ENCODE assay signal across 8 cellular contexts in the genomic region with DNA sequence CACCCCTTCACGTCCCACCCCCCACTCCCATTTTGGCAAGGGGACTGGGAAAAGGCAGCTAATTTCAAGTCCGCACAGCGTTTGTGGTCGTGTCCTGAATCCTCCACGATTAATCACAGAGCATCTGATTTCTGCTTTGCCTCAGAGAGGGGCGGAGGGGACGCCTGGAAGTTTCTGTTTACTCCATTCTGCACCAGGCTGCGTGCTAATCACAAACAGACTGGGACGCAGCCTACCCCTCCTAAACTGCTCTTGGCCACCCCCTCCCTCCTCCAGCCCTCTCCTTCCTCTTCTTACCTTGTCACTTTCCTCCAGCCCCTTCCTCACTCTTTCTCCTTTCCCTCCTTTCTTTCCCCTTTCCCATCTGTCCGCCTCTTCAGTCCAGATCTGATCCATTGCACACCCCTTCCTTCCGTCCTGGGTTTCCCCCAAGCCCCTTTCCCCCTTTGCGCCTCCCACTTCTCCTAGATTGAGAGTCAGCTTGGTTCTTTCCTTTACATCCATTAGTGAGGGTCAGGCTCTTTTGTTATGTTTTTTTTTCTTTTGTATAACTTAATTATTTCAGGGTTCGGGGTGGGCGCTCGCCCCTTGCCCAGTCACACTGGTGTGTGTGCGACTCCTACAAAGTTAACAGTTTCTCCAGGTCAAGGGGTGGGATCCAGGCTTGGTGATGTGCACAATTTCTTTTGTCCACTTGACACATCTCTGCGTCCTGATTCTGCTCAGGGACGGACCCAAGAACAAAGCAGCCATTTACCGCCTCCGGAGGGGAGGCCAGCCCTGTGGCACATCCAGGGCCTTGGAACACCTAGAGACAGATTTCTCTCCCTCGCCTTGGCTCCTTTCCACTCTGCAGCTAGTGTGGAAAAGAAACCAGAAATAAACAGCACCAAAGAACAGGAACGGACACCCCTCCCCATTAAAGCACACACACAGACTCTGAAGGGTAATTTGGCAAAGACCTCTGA. TPM values are rescaled to one million over a fixed set of nuclear protein-coding genes. Genes with fewer than 3 reads are reported as not detected.
A peak's percentile ranks its signal among the peaks of the same experiment; 100 is the strongest.
DNase-seq lines count a peak whose midpoint lies in the region; ATAC-seq and TF ChIP-seq lines count a peak whose summit lies in the region.

No MANE protein-coding gene starts in this region.

- POLR2A ChIA-PET in CD8-positive, alpha-beta T cell (lab: Charles Lee), result no interaction called here
- POLR2A ChIA-PET in HEK293T (lab: Yijun Ruan, JAX), result interaction anchor here (0.7 kb wide), 1 partner anchor 93 kb away, joined by 3 read pairs; no protein-coding TSS in a partner anchor

- peaks cover 45% of the 10 kb centered on the region for H3K27me3 Mint-ChIP-seq in CD8-positive, alpha-beta T cell (ENCODE audit: low read depth)
- H3K27me3 Mint-ChIP-seq in activated naive CD8-positive, alpha-beta T cell treated with anti-CD3 and anti-CD28 coated beads for 36 hours, result peaks cover 57% of the 10 kb centered on the region

- H3K14ac ChIP-seq in trophoblast cell (ENCODE audit: low read length), result no peak overlapping the region

- no peak for ATAC-seq in CD8-positive, alpha-beta T cell
- ATAC-seq in GM18517 (IDR thresholded peaks at IDR 0.05; ENCODE audit: unreplicated experiment) (no peak), GM19023 (IDR thresholded peaks at IDR 0.05; ENCODE audit: unreplicated experiment) (no peak)

- WGBS in trophoblast cell (ENCODE audit: extremely low coverage, insufficient coverage, insufficient read length), result no CpG with 5 or more reads among the region's 22 CpGs

- H3K36me3 Mint-ChIP-seq in CD8-positive, alpha-beta T cell, result no peaks in the 10 kb centered on the region
- no peaks in the 10 kb centered on the region for H3K36me3 Mint-ChIP-seq in activated naive CD8-positive, alpha-beta T cell treated with anti-CD3 and anti-CD28 coated beads for 36 hours

- DNase-seq in CD8-positive, alpha-beta T cell, result no peak
- no peak for DNase-seq in activated naive CD8-positive, alpha-beta T cell treated with anti-CD3 and anti-CD28 coated beads for 36 hours
- DNase-seq in left ventricle myocardium inferior (no peak), trophoblast cell (no peak), HEK293T (ENCODE audit: extremely low spot score) (no peak), NCI-H510A (lab: John Stamatoyannopoulos, UW) (no peak)

- no peak for TF ChIP-seq CTCF in CD8-positive, alpha-beta T cell (IDR thresholded peaks at IDR 0.05)
- TF ChIP-seq CTCF in left ventricle myocardium inferior (IDR thresholded peaks at IDR 0.05; ENCODE audit: borderline replicate concordance), result no peak

- peak overlapping the region; percentile 51 for H3K4me3 Mint-ChIP-seq in CD8-positive, alpha-beta T cell
- H3K4me3 Mint-ChIP-seq in activated naive CD8-positive, alpha-beta T cell treated with anti-CD3 and anti-CD28 coated beads for 36 hours, result peak overlapping the region; percentile 2

- peak overlapping the region; percentile 66 for H3K4me2 ChIP-seq in trophoblast cell (ENCODE audit: low read length)

- no peak overlapping the region for H3K9ac ChIP-seq in trophoblast cell (ENCODE audit: low read length)

- no peak overlapping the region for H2BK12ac ChIP-seq in trophoblast cell (ENCODE audit: low read length)

- no peak overlapping the region for H2AK5ac ChIP-seq in trophoblast cell (ENCODE audit: low read length)

- no peaks in the 10 kb centered on the region for H3K9me3 Mint-ChIP-seq in CD8-positive, alpha-beta T cell
- H3K9me3 Mint-ChIP-seq in activated naive CD8-positive, alpha-beta T cell treated with anti-CD3 and anti-CD28 coated beads for 36 hours, result no peaks in the 10 kb centered on the region

- no peaks in the 10 kb centered on the region for H3K79me2 ChIP-seq in trophoblast cell (ENCODE audit: control insufficient read depth, insufficient read depth, low read length, poor library complexity)

- intact Hi-C loops in CD8-positive, alpha-beta T cell (cut with DNase I, micrococcal nuclease), result no loop called here
- intact Hi-C loops in left ventricle myocardium inferior (cut with micrococcal nuclease), result no loop called here

- H3K36me3 ChIP-seq in CD8-positive, alpha-beta T cell (ENCODE audit: insufficient read depth, low read length), result no peaks in the 10 kb centered on the region
- H3K36me3 ChIP-seq in left ventricle myocardium inferior, result no peaks in the 10 kb centered on the region
- no peaks in the 10 kb centered on the region for H3K36me3 ChIP-seq in trophoblast cell (ENCODE audit: control insufficient read depth in 1 of 2, insufficient read depth in 2 of 2, low read length in 2 of 2)

- H2BK120ac ChIP-seq in trophoblast cell (ENCODE audit: insufficient read depth, low read length, poor library complexity), result no peak overlapping the region

- no peak overlapping the region for H3K4ac ChIP-seq in trophoblast cell (ENCODE audit: low read depth, low read length)

- peaks cover 2% of the 10 kb centered on the region for H3K79me1 ChIP-seq in trophoblast cell (ENCODE audit: low read length)

- no peak overlapping the region for H4K12ac ChIP-seq in trophoblast cell (ENCODE audit: low read depth, low read length)

- H3K4me1 ChIP-seq in CD8-positive, alpha-beta T cell (ENCODE audit: insufficient read depth, low read length), result no peaks in the 10 kb centered on the region
- H3K4me1 ChIP-seq in left ventricle myocardium inferior (peaks cover 43% of the 10 kb centered on the region), trophoblast cell (ENCODE audit: control insufficient read depth in 1 of 2, insufficient read depth in 2 of 2, low read length in 2 of 2) (peaks cover 9 to 17% of the 10 kb centered on the region in 2 experiments)

- H2AFZ ChIP-seq in trophoblast cell (ENCODE audit: insufficient read depth, low read length, poor library complexity), result no peak overlapping the region

- no peak overlapping the region for H2BK5ac ChIP-seq in trophoblast cell (ENCODE audit: low read depth, low read length, poor library complexity)

- H3K4me1 Mint-ChIP-seq in CD8-positive, alpha-beta T cell (ENCODE audit: low read depth), result peaks cover 10% of the 10 kb centered on the region
- peaks cover 10% of the 10 kb centered on the region for H3K4me1 Mint-ChIP-seq in activated naive CD8-positive, alpha-beta T cell treated with anti-CD3 and anti-CD28 coated beads for 36 hours

- no peak overlapping the region for H4K91ac ChIP-seq in trophoblast cell (ENCODE audit: low read depth, low read length)

- no peak overlapping the region for H3K27ac ChIP-seq in CD8-positive, alpha-beta T cell (ENCODE audit: low read depth, low read length)
- H3K27ac ChIP-seq in left ventricle myocardium inferior (replicated peaks) (peak overlapping the region; percentile 85), trophoblast cell (ENCODE audit: low read depth, low read length) (no peak overlapping the region)

- peaks cover 15% of the 10 kb centered on the region for H3K27me3 ChIP-seq in CD8-positive, alpha-beta T cell (ENCODE audit: insufficient read depth, low read length)
- H3K27me3 ChIP-seq in left ventricle myocardium inferior (ENCODE audit: low read depth), result peaks cover 23% of the 10 kb centered on the region
- H3K27me3 ChIP-seq in trophoblast cell (ENCODE audit: insufficient read depth, low read length), result no peaks in the 10 kb centered on the region

- no peak overlapping the region for H3K4me3 ChIP-seq in CD8-positive, alpha-beta T cell (ENCODE audit: low read depth, low read length)
- H3K4me3 ChIP-seq in left ventricle myocardium inferior (peak overlapping the region; percentile 69), trophoblast cell (ENCODE audit: low read depth, low read length) (no peak overlapping the region)

- no peak overlapping the region for H3K27ac Mint-ChIP-seq in CD8-positive, alpha-beta T cell
- H3K27ac Mint-ChIP-seq in activated naive CD8-positive, alpha-beta T cell treated with anti-CD3 and anti-CD28 coated beads for 36 hours, result no peak overlapping the region

- no peak overlapping the region for H4K8ac ChIP-seq in trophoblast cell (ENCODE audit: low read depth, low read length)

- no peak overlapping the region for H3K23ac ChIP-seq in trophoblast cell (ENCODE audit: low read length)

- no peak overlapping the region for H3K18ac ChIP-seq in trophoblast cell (ENCODE audit: low read length)

- H3K9me3 ChIP-seq in CD8-positive, alpha-beta T cell (ENCODE audit: low read length), result no peaks in the 10 kb centered on the region
- no peaks in the 10 kb centered on the region for H3K9me3 ChIP-seq in left ventricle myocardium inferior (replicated peaks)
- no peaks in the 10 kb centered on the region for H3K9me3 ChIP-seq in trophoblast cell (ENCODE audit: insufficient read depth, low read depth, low read length)

- CTCF ChIA-PET in CD8-positive, alpha-beta T cell (lab: Charles Lee), result no interaction called here
- CTCF ChIA-PET in HEK293T (lab: Yijun Ruan, JAX), result no interaction called here

TF ChIP-seq in HEK293T, 16 proteins besides CTCF, POLR2A, EP300 and RAD21:
- TF ChIP-seq CTBP1 (IDR thresholded peaks at IDR 0.05; ENCODE audit: borderline replicate concordance), result no peak
- TF ChIP-seq ELF4 (IDR thresholded peaks at IDR 0.05), result no peak
- TF ChIP-seq NFRKB (IDR thresholded peaks at IDR 0.05), result no peak
- no peak for TF ChIP-seq TARDBP (IDR thresholded peaks at IDR 0.05)
- no peak for TF ChIP-seq ZNF384 (IDR thresholded peaks at IDR 0.05)
- no peak for TF ChIP-seq BHLHE40 (IDR thresholded peaks at IDR 0.05; ENCODE audit: borderline replicate concordance)
- no peak for TF ChIP-seq SP1 (IDR thresholded peaks at IDR 0.05)
- no peak for TF ChIP-seq FOXM1 (IDR thresholded peaks at IDR 0.05; ENCODE audit: borderline replicate concordance)
- TF ChIP-seq LEF1 (IDR thresholded peaks at IDR 0.05; ENCODE audit: borderline replicate concordance), result no peak
- no peak for TF ChIP-seq SUZ12 (IDR thresholded peaks at IDR 0.05)

RNA-seq across cellular contexts. Expression of a gene that starts 0.5 kb away (rescaled TPM):
- not detected for total RNA-seq in CD8-positive, alpha-beta T cell
- total RNA-seq in activated naive CD8-positive, alpha-beta T cell treated with anti-CD3 and anti-CD28 coated beads for 36 hours, result not detected
- 6.5 TPM for total RNA-seq in left ventricle myocardium inferior
- 0.12 and 0.15 TPM in 2 replicates for polyA plus RNA-seq in trophoblast cell (2013)

RNA-seq across cellular contexts. Expression of a gene that starts 39.5 kb away (rescaled TPM):
- total RNA-seq in CD8-positive, alpha-beta T cell, result 1 to 10 TPM; 5.6 to 6.3 TPM
- total RNA-seq in activated naive CD8-positive, alpha-beta T cell treated with anti-CD3 and anti-CD28 coated beads for 36 hours, result 1 to 10 TPM; 3.9 to 4.1 TPM
- 3.4 TPM for total RNA-seq in left ventricle myocardium inferior
- polyA plus RNA-seq in trophoblast cell (2013), result 9.4 and 9.5 TPM in 2 replicates
